Comparison of ENCODE assay signal across 8 cellular contexts in genomic region chr13:113584870-113585671, GRCh38. TPM values are rescaled to one million over a fixed set of nuclear protein-coding genes. Genes with fewer than 3 reads are reported as not detected.
DNase-seq lines count a peak whose midpoint lies in the region; ATAC-seq and TF ChIP-seq lines count a peak whose summit lies in the region.

No MANE protein-coding gene starts in this region.

- H3K36me3 Mint-ChIP-seq in CD8-positive, alpha-beta memory T cell: peaks cover 0 to 13% (median 8%) of the 10 kb centered on the region in 3 donors
- peaks cover 45% of the 10 kb centered on the region for H3K36me3 Mint-ChIP-seq in activated CD8-positive, alpha-beta T cell treated with anti-CD3 and anti-CD28 coated beads, Interleukin-2, amount 10 ng/mL, durations not matched to agents 7 days and 5 days (ENCODE audit: low read depth)

- no peaks in the 10 kb centered on the region for H3K9me3 Mint-ChIP-seq in CD8-positive, alpha-beta memory T cell
- no peaks in the 10 kb centered on the region for H3K9me3 Mint-ChIP-seq in activated CD8-positive, alpha-beta T cell treated with anti-CD3 and anti-CD28 coated beads, Interleukin-2, amount 10 ng/mL, durations not matched to agents 7 days and 5 days (ENCODE audit: insufficient read depth)

- CTCF ChIA-PET in CD8-positive, alpha-beta memory T cell (lab: Charles Lee): interaction anchor here (0.7 kb wide), 1 partner anchor 77 kb away, joined by 4 read pairs; no protein-coding TSS in a partner anchor
- CTCF ChIA-PET in activated CD8-positive, alpha-beta T cell treated with anti-CD3 and anti-CD28 coated beads, Interleukin-2, amount 10 ng/mL, durations not matched to agents 7 days and 5 days (lab: Charles Lee): no interaction called here

- no peaks in the 10 kb centered on the region for H3K9me3 ChIP-seq in CD8-positive, alpha-beta memory T cell (ENCODE audit: low read length)
- no peaks in the 10 kb centered on the region for H3K9me3 ChIP-seq in parathyroid adenoma (ENCODE audit: control insufficient read depth, low read length)

- H3K27ac Mint-ChIP-seq in CD8-positive, alpha-beta memory T cell: peak overlapping the region in 4 of 8 donors; percentile 70 to 85 (median 78)
- peak overlapping the region; percentile 88 for H3K27ac Mint-ChIP-seq in activated CD8-positive, alpha-beta T cell treated with anti-CD3 and anti-CD28 coated beads, Interleukin-2, amount 10 ng/mL, durations not matched to agents 7 days and 5 days

- H3K4me3 Mint-ChIP-seq in CD8-positive, alpha-beta memory T cell: peak overlapping the region; percentile 79 to 94 (median 90)
- peak overlapping the region; percentile 89 for H3K4me3 Mint-ChIP-seq in activated CD8-positive, alpha-beta T cell treated with anti-CD3 and anti-CD28 coated beads, Interleukin-2, amount 10 ng/mL, durations not matched to agents 7 days and 5 days

- POLR2A ChIA-PET in CD8-positive, alpha-beta memory T cell (lab: Charles Lee): no interaction called here
- POLR2A ChIA-PET in activated CD8-positive, alpha-beta T cell treated with anti-CD3 and anti-CD28 coated beads, Interleukin-2, amount 10 ng/mL, durations not matched to agents 7 days and 5 days (lab: Charles Lee): interaction anchor here (0.6 to 1.0 kb wide), 2 partner anchors 237 to 376 kb away, joined by 3 read pairs; partner anchors contain the start of gene CUL4A

- no peaks in the 10 kb centered on the region for H3K27me3 ChIP-seq in CD8-positive, alpha-beta memory T cell (ENCODE audit: insufficient read depth, low read length, poor library complexity, severe bottlenecking)
- no peaks in the 10 kb centered on the region for H3K27me3 ChIP-seq in parathyroid adenoma (ENCODE audit: control insufficient read depth, insufficient read depth, low read length)

- H3K27me3 Mint-ChIP-seq in CD8-positive, alpha-beta memory T cell: peaks cover 0 to 6% of the 10 kb centered on the region in 2 donors
- no peaks in the 10 kb centered on the region for H3K27me3 Mint-ChIP-seq in activated CD8-positive, alpha-beta T cell treated with anti-CD3 and anti-CD28 coated beads, Interleukin-2, amount 10 ng/mL, durations not matched to agents 7 days and 5 days (ENCODE audit: low read depth)

- H3K79me2 ChIP-seq in parathyroid adenoma: peaks cover 3% of the 10 kb centered on the region

- no peaks in the 10 kb centered on the region for H3K36me3 ChIP-seq in CD8-positive, alpha-beta memory T cell (ENCODE audit: insufficient read depth, low read length)
- H3K36me3 ChIP-seq in parathyroid adenoma (ENCODE audit: control insufficient read depth, insufficient read depth, low read length): no peaks in the 10 kb centered on the region

- TF ChIP-seq CTCF in parathyroid adenoma (IDR thresholded peaks at IDR 0.05): no peak

- ATAC-seq in GM19463 (IDR thresholded peaks at IDR 0.05; ENCODE audit: unreplicated experiment) (peak; percentile 40), HG03521 (IDR thresholded peaks at IDR 0.05; ENCODE audit: unreplicated experiment) (peak; percentile 38)
- ATAC-seq in activated CD8-positive, alpha-beta T cell treated with anti-CD3 and anti-CD28 coated beads, Interleukin-2, amount 10 ng/mL, durations not matched to agents 7 days and 5 days: peak; percentile 41

- H3K9ac ChIP-seq in parathyroid adenoma: no peak overlapping the region

- H3K27ac ChIP-seq in CD8-positive, alpha-beta memory T cell (ENCODE audit: low read depth, low read length): no peak overlapping the region
- no peak overlapping the region for H3K27ac ChIP-seq in parathyroid adenoma

- peak overlapping the region; percentile 73 for H3K4me2 ChIP-seq in parathyroid adenoma (ENCODE audit: low read length)

- DNase-seq in CD8-positive, alpha-beta memory T cell: peak in 2 of 5 donors; percentile 11 to 41
- DNase-seq in activated CD8-positive, alpha-beta T cell treated with anti-CD3 and anti-CD28 coated beads, Interleukin-2, amount 10 ng/mL, durations not matched to agents 7 days and 5 days: peak; percentile 38
- DNase-seq in germinal center (ENCODE audit: low spot score) (peak; percentile 53), SKM-1 treated with dmso at 0.1 percent for 144 hours (lab: John Stamatoyannopoulos, UW; ENCODE audit: unreplicated experiment) (no peak), SW480 (ENCODE audit: low spot score) (no peak)

- H3K4me3 ChIP-seq in CD8-positive, alpha-beta memory T cell (ENCODE audit: low read length): peak overlapping the region; percentile 1
- no peak overlapping the region for H3K4me3 ChIP-seq in parathyroid adenoma (ENCODE audit: low read depth, low read length)

- H2AFZ ChIP-seq in parathyroid adenoma: no peak overlapping the region

- H3K4me1 Mint-ChIP-seq in CD8-positive, alpha-beta memory T cell: peaks cover 33 to 41% (median 37%) of the 10 kb centered on the region in 3 donors
- H3K4me1 Mint-ChIP-seq in activated CD8-positive, alpha-beta T cell treated with anti-CD3 and anti-CD28 coated beads, Interleukin-2, amount 10 ng/mL, durations not matched to agents 7 days and 5 days (ENCODE audit: low read depth): peaks cover 43% of the 10 kb centered on the region

- peaks cover 32% of the 10 kb centered on the region for H3K4me1 ChIP-seq in CD8-positive, alpha-beta memory T cell (ENCODE audit: insufficient read depth, low read length)
- H3K4me1 ChIP-seq in parathyroid adenoma: no peaks in the 10 kb centered on the region

RNA-seq across cellular contexts. Expression of gene TFDP1, which starts 0.5 kb away (rescaled TPM):
- total RNA-seq in CD8-positive, alpha-beta memory T cell: 100 to 1,000 TPM; 176 to 184 TPM
- polyA plus RNA-seq in CD8-positive, alpha-beta memory T cell: 59.6 TPM
- 100 to 1,000 TPM; 180 to 191 TPM for total RNA-seq in activated CD8-positive, alpha-beta T cell treated with anti-CD3 and anti-CD28 coated beads, Interleukin-2, amount 10 ng/mL, durations not matched to agents 7 days and 5 days

Comparison
In these comparisons a context has a peak if more than half of its experiments do, and no peak if none do; other contexts are left out.
1. DNase-seq: peak in activated CD8-positive, alpha-beta T cell treated with anti-CD3 and anti-CD28 coated beads, Interleukin-2, amount 10 ng/mL, durations not matched to agents 7 days and 5 days (single experiment) and germinal center (single experiment); none in SKM-1 treated with dmso at 0.1 percent for 144 hours (single experiment) and SW480 (single experiment).
2. Peak in every context shown above with its lines, with median percentiles within 50 percentile points of each other: ATAC-seq.